Comparison of ENCODE assay signal across 22 cellular contexts in genomic region chr1:175163702-175164101, GRCh38. TPM values are rescaled to one million over a fixed set of nuclear protein-coding genes. Genes with fewer than 3 reads are reported as not detected.
A peak's percentile ranks its signal among the peaks of the same experiment; 100 is the strongest.
DNase-seq lines count a peak whose midpoint lies in the region; ATAC-seq and TF ChIP-seq lines count a peak whose summit lies in the region.
"Had no signal": no experiment of that assay in that cellular context is flagged by ENCODE, and none has a peak within 500 bp of the region (broad histone marks: within the 10 kb centered on the region; RNA-seq: fewer than 3 reads in every experiment).

No MANE protein-coding gene starts in this region.

- H3K4me3 ChIP-seq in H7 (ENCODE audit: insufficient read depth, low read depth, low read length), result no peak overlapping the region
- H3K4me3 ChIP-seq in smooth muscle cell, result no peak overlapping the region
- H3K4me3 ChIP-seq: BLaER1 treated with 17β-estradiol and CSF1 and Interleukin-3, amounts not matched to agents 10 nM and 100 nM; body of pancreas; dorsolateral prefrontal cortex had no signal

- no peak for TF ChIP-seq CTCF in CD4-positive, alpha-beta T cell (IDR thresholded peaks at IDR 0.05)
- TF ChIP-seq CTCF in smooth muscle cell (IDR thresholded peaks at IDR 0.05; ENCODE audit: borderline replicate concordance, insufficient read depth, poor library complexity, severe bottlenecking), result no peak
- TF ChIP-seq CTCF in glutamatergic neuron (IDR thresholded peaks at IDR 0.05; ENCODE audit: partially characterized antibody, unreplicated experiment), result no peak

- CTCF ChIA-PET in CD4-positive, alpha-beta T cell (lab: Charles Lee), result interaction anchor here (0.5 kb wide), 1 partner anchor 17 kb away, joined by 3 read pairs; no protein-coding TSS in a partner anchor

- H3K4me1 Mint-ChIP-seq in CD4-positive, alpha-beta T cell (ENCODE audit: low read depth), result peaks cover 29% of the 10 kb centered on the region
- H3K4me1 Mint-ChIP-seq in activated naive CD8-positive, alpha-beta T cell treated with anti-CD3 and anti-CD28 coated beads, Interleukin-2, amount 50 U/mL, for 24 hours, result peaks cover 3% of the 10 kb centered on the region
- H3K4me1 Mint-ChIP-seq in naive B cell, result peaks cover 49 to 53% (median 52%) of the 10 kb centered on the region in 3 donors
- H3K4me1 Mint-ChIP-seq in glutamatergic neuron (ENCODE audit: low read depth, unreplicated experiment), result no peaks in the 10 kb centered on the region

- 86% methylated on average over 4 of the region's 4 CpGs for WGBS in smooth muscle cell (ENCODE audit: low lambda C conversion rate)

- POLR2A ChIA-PET in CD4-positive, alpha-beta T cell (lab: Charles Lee), result interaction anchor here (1.1 kb wide), 1 partner anchor 25 kb away, joined by 3 read pairs; no protein-coding TSS in a partner anchor

- H3K79me2 ChIP-seq in smooth muscle cell (ENCODE audit: low read depth), result no peaks in the 10 kb centered on the region

- H3K27ac ChIP-seq in CD4-positive, alpha-beta T cell (ENCODE audit: low read depth, low read length), result no peak overlapping the region
- H3K27ac ChIP-seq in smooth muscle cell (ENCODE audit: low read depth), result no peak overlapping the region
- H3K27ac ChIP-seq: BLaER1 treated with 17β-estradiol and CSF1 and Interleukin-3, amounts not matched to agents 10 nM and 100 nM; body of pancreas; dorsolateral prefrontal cortex had no signal

- H3K4me1 ChIP-seq in smooth muscle cell (ENCODE audit: low read depth), result no peaks in the 10 kb centered on the region
- H3K4me1 ChIP-seq: BLaER1 treated with 17β-estradiol and CSF1 and Interleukin-3, amounts not matched to agents 10 nM and 100 nM had no signal

- no peak overlapping the region for H3K4me3 Mint-ChIP-seq in CD4-positive, alpha-beta T cell
- no peak overlapping the region for H3K4me3 Mint-ChIP-seq in activated naive CD8-positive, alpha-beta T cell treated with anti-CD3 and anti-CD28 coated beads, Interleukin-2, amount 50 U/mL, for 24 hours
- H3K4me3 Mint-ChIP-seq in naive B cell (peak overlapping the region in 1 of 8 donors; percentile 52), glutamatergic neuron (ENCODE audit: unreplicated experiment) (no peak overlapping the region)
- H3K4me3 Mint-ChIP-seq: activated CD8-positive, alpha-beta memory T cell treated with anti-CD3 and anti-CD28 coated beads, Interleukin-2, amount 10 ng/mL, durations not matched to agents 7 days and 5 days; activated T-helper 1 cell treated with anti-CD3 and anti-CD28 coated beads, Interleukin-12 subunit alpha, Interleukin-12 subunit beta, Interleukin-2, Interleukin-4 antibody, amounts not matched to agents 30 ng/mL and 10 ng/mL and 1 ng/mL, durations not matched to agents 14 hours and 24 hours and 36 hours had no signal

- H3F3A ChIP-seq in smooth muscle cell (ENCODE audit: low read depth), result no peaks in the 10 kb centered on the region

- ATAC-seq in CD4-positive, alpha-beta T cell (ENCODE audit: poor library complexity), result no peak
- ATAC-seq in activated naive CD8-positive, alpha-beta T cell treated with anti-CD3 and anti-CD28 coated beads, Interleukin-2, amount 50 U/mL, for 24 hours, result no peak
- no peak for ATAC-seq in naive B cell (ENCODE audit: low read depth in 2 of 2)
- ATAC-seq: activated CD8-positive, alpha-beta memory T cell treated with anti-CD3 and anti-CD28 coated beads, Interleukin-2, amount 10 ng/mL, durations not matched to agents 7 days and 5 days; body of pancreas had no signal

- no peaks in the 10 kb centered on the region; the same call in 1 of the 2 replicates for H3K36me3 ChIP-seq in H7 (replicated peaks; ENCODE audit: control insufficient read depth, insufficient read depth, low read length)
- no peaks in the 10 kb centered on the region for H3K36me3 ChIP-seq in smooth muscle cell (ENCODE audit: low read depth)

- H3K9ac ChIP-seq in smooth muscle cell (ENCODE audit: low read depth), result no peak overlapping the region
- H3K9ac ChIP-seq: BLaER1 treated with 17β-estradiol and CSF1 and Interleukin-3, amounts not matched to agents 10 nM and 100 nM had no signal

- H3K27me3 ChIP-seq in CD4-positive, alpha-beta T cell (ENCODE audit: control insufficient read depth, insufficient read depth, low read length), result no peaks in the 10 kb centered on the region
- H3K27me3 ChIP-seq in H7 (ENCODE audit: control insufficient read depth, insufficient read depth, low read length), result no peaks in the 10 kb centered on the region
- H3K27me3 ChIP-seq in smooth muscle cell (ENCODE audit: low read depth), result no peaks in the 10 kb centered on the region
- H3K27me3 ChIP-seq: BLaER1 treated with 17β-estradiol and CSF1 and Interleukin-3, amounts not matched to agents 10 nM and 100 nM; body of pancreas had no signal

- intact Hi-C loops in CD4-positive, alpha-beta T cell (cut with DNase I, micrococcal nuclease), result no loop called here

- no peak overlapping the region for H3K4me2 ChIP-seq in smooth muscle cell
- H3K4me2 ChIP-seq: BLaER1 treated with 17β-estradiol and CSF1 and Interleukin-3, amounts not matched to agents 10 nM and 100 nM had no signal

- no peaks in the 10 kb centered on the region for H3K9me3 ChIP-seq in CD4-positive, alpha-beta T cell (ENCODE audit: control insufficient read depth, low read length)
- H3K9me3 ChIP-seq in smooth muscle cell (replicated peaks; ENCODE audit: low read depth), result no peaks in the 10 kb centered on the region
- H3K9me3 ChIP-seq: BLaER1 treated with 17β-estradiol and CSF1 and Interleukin-3, amounts not matched to agents 10 nM and 100 nM; body of pancreas had no signal

- H3K27ac Mint-ChIP-seq in CD4-positive, alpha-beta T cell, result peak overlapping the region; percentile 34
- H3K27ac Mint-ChIP-seq in activated naive CD8-positive, alpha-beta T cell treated with anti-CD3 and anti-CD28 coated beads, Interleukin-2, amount 50 U/mL, for 24 hours, result peak overlapping the region; percentile 43
- H3K27ac Mint-ChIP-seq in naive B cell (peak overlapping the region in 4 of 6 donors; percentile 53 to 83 (median 78)), glutamatergic neuron (ENCODE audit: unreplicated experiment) (no peak overlapping the region)
- H3K27ac Mint-ChIP-seq: activated CD8-positive, alpha-beta memory T cell treated with anti-CD3 and anti-CD28 coated beads, Interleukin-2, amount 10 ng/mL, durations not matched to agents 7 days and 5 days; activated T-helper 1 cell treated with anti-CD3 and anti-CD28 coated beads, Interleukin-12 subunit alpha, Interleukin-12 subunit beta, Interleukin-2, Interleukin-4 antibody, amounts not matched to agents 30 ng/mL and 10 ng/mL and 1 ng/mL, durations not matched to agents 14 hours and 24 hours and 36 hours had no signal

- no peaks in the 10 kb centered on the region for H4K20me1 ChIP-seq in smooth muscle cell (ENCODE audit: low read depth)

- no peak overlapping the region for H2AFZ ChIP-seq in smooth muscle cell (ENCODE audit: low read depth)

- H3K9me3 Mint-ChIP-seq in CD4-positive, alpha-beta T cell, result no peaks in the 10 kb centered on the region
- H3K9me3 Mint-ChIP-seq in activated naive CD8-positive, alpha-beta T cell treated with anti-CD3 and anti-CD28 coated beads, Interleukin-2, amount 50 U/mL, for 24 hours, result no peaks in the 10 kb centered on the region
- H3K9me3 Mint-ChIP-seq in naive B cell, result no peaks in the 10 kb centered on the region
- H3K9me3 Mint-ChIP-seq in glutamatergic neuron (ENCODE audit: unreplicated experiment), result peaks cover 3% of the 10 kb centered on the region
- H3K9me3 Mint-ChIP-seq: activated T-helper 1 cell treated with anti-CD3 and anti-CD28 coated beads, Interleukin-12 subunit alpha, Interleukin-12 subunit beta, Interleukin-2, Interleukin-4 antibody, amounts not matched to agents 30 ng/mL and 10 ng/mL and 1 ng/mL, durations not matched to agents 14 hours and 24 hours and 36 hours had no signal

- no peaks in the 10 kb centered on the region for H3K27me3 Mint-ChIP-seq in CD4-positive, alpha-beta T cell
- H3K27me3 Mint-ChIP-seq in activated naive CD8-positive, alpha-beta T cell treated with anti-CD3 and anti-CD28 coated beads, Interleukin-2, amount 50 U/mL, for 24 hours, result no peaks in the 10 kb centered on the region
- H3K27me3 Mint-ChIP-seq in naive B cell (no peaks in the 10 kb centered on the region), glutamatergic neuron (ENCODE audit: unreplicated experiment) (no peaks in the 10 kb centered on the region)
- H3K27me3 Mint-ChIP-seq: activated CD8-positive, alpha-beta memory T cell treated with anti-CD3 and anti-CD28 coated beads, Interleukin-2, amount 10 ng/mL, durations not matched to agents 7 days and 5 days had no signal

- DNase-seq in CD4-positive, alpha-beta T cell, result no peak
- DNase-seq in H7, result peak; percentile 39
- DNase-seq in activated naive CD8-positive, alpha-beta T cell treated with anti-CD3 and anti-CD28 coated beads, Interleukin-2, amount 50 U/mL, for 24 hours, result no peak
- no peak for DNase-seq in naive B cell
- no peak for DNase-seq in NOMO-1 treated with dmso at 0.1 percent for 144 hours (lab: John Stamatoyannopoulos, UW; ENCODE audit: unreplicated experiment)
- no peak for DNase-seq in C1 segment of cervical spinal cord (lab: John Stamatoyannopoulos, UW)
- no peak for DNase-seq in smooth muscle cell (lab: John Stamatoyannopoulos, UW; ENCODE audit: unreplicated experiment)
- no peak for DNase-seq in glutamatergic neuron
- DNase-seq: activated CD4-positive, alpha-beta T cell treated with anti-CD3 and anti-CD28 coated beads for 4 hours; activated CD8-positive, alpha-beta memory T cell treated with anti-CD3 and anti-CD28 coated beads, Interleukin-2, amount 10 ng/mL, durations not matched to agents 7 days and 5 days; body of pancreas; cerebellar nuclear complex; dorsolateral prefrontal cortex; NCI-H1694; NCI-H2171; NCI-H524 treated with DMSO at 0.1 percent for 48 hours; retina; small intestine; stimulated activated CD4-positive, alpha-beta T cell treated with anti-CD3 and anti-CD28 coated beads, Interleukin-2, amount 100 ng/mL, for 24 hours; T-helper 1 cell had no signal

- H3K36me3 Mint-ChIP-seq in CD4-positive, alpha-beta T cell (ENCODE audit: low read depth), result peaks cover 93% of the 10 kb centered on the region
- peaks cover 33% of the 10 kb centered on the region for H3K36me3 Mint-ChIP-seq in activated naive CD8-positive, alpha-beta T cell treated with anti-CD3 and anti-CD28 coated beads, Interleukin-2, amount 50 U/mL, for 24 hours (ENCODE audit: low read depth)
- H3K36me3 Mint-ChIP-seq in naive B cell (peaks cover 30 to 75% of the 10 kb centered on the region in 2 donors), glutamatergic neuron (ENCODE audit: unreplicated experiment) (no peaks in the 10 kb centered on the region)

RNA-seq across cellular contexts. Expression of gene KIAA0040, which starts 28.9 kb away (rescaled TPM):
- total RNA-seq in CD4-positive, alpha-beta T cell, result 10 to 100 TPM; 13.5 to 14.5 TPM
- total RNA-seq in H7 (2014; rRNA removed; shearing (Covaris generic)), result 10.2 and 10.6 TPM in 2 replicates
- 100 to 1,000 TPM in 5 of 6 donors, 10 to 100 TPM in 1; 97.1 to 182 (median 140) TPM for polyA plus RNA-seq in naive B cell (ENCODE audit: low read depth in 6 of 6)
- 7.2 and 8.9 TPM in 2 replicates for total RNA-seq in smooth muscle cell
- 3.8 and 8.4 TPM in 2 replicates for polyA plus RNA-seq in smooth muscle cell
- total RNA-seq in glutamatergic neuron (ENCODE audit: unreplicated experiment), result not detected
